In genomic region chr7:39949980-39950472, GRCh38 we compare ENCODE assay signal across 8 cellular contexts. TPM values are rescaled to one million over a fixed set of nuclear protein-coding genes. Genes with fewer than 3 reads are reported as not detected.
DNase-seq lines count a peak whose midpoint lies in the region; ATAC-seq and TF ChIP-seq lines count a peak whose summit lies in the region.

Gene CDK13, plus strand, starts transcription at chr7:39950256. Its CDS starts 386 bp downstream, at chr7:39950642.

- H3K4me1 ChIP-seq in foreskin keratinocyte (peaks cover 6% of the 10 kb centered on the region), neuronal stem cell (ENCODE audit: control insufficient read depth in 2 of 2, insufficient read depth in 1 of 2, low read depth in 1 of 2, low read length in 2 of 2) (peaks cover 0 to 6% of the 10 kb centered on the region in 2 donors)

- no CpG with 5 or more reads among the region's 58 CpGs for WGBS in neuronal stem cell (ENCODE audit: extremely low coverage in 2 of 2, insufficient read length in 2 of 2, insufficient replicate concordance in 1 of 2), 2 donors

- H2BK5ac ChIP-seq in neuronal stem cell (ENCODE audit: low read length) = peak within 1 kb of the TSS; percentile 97

- peak within 1 kb of the TSS; percentile 75 for H2BK15ac ChIP-seq in neuronal stem cell (ENCODE audit: low read length)

- peaks cover 0 to 20% of the 10 kb centered on the region in 2 donors for H3K36me3 ChIP-seq in neuronal stem cell (replicated peaks in 1 of 2; ENCODE audit: control insufficient read depth in 2 of 2, insufficient read depth in 2 of 2, low read length in 2 of 2)

- peak within 1 kb of the TSS; percentile 99 for H3K18ac ChIP-seq in neuronal stem cell (ENCODE audit: low read length)

- peak within 1 kb of the TSS; percentile 99 for H3K23ac ChIP-seq in neuronal stem cell (ENCODE audit: low read depth, low read length, poor library complexity)

- DNase-seq in DMS79 treated with DMSO at 0.1 percent for 48 hours (lab: John Stamatoyannopoulos, UW) (peak; percentile 54), SIG-M5 (lab: John Stamatoyannopoulos, UW) (peak; percentile 23), activated gamma-delta T cell (lab: John Stamatoyannopoulos, UW) (peak; percentile 97), foreskin keratinocyte (peak; percentile 63 to 75), neuronal stem cell (ENCODE audit: low spot score) (peak; percentile 80)
- DNase-seq in Jurkat, Clone E6-1 (ENCODE audit: low read depth, low spot score) = peak; percentile 84

- H3K27me3 ChIP-seq in foreskin keratinocyte = no peaks in the 10 kb centered on the region
- H3K27me3 ChIP-seq in neuronal stem cell (ENCODE audit: control insufficient read depth in 3 of 3, insufficient read depth in 3 of 3, low read depth in 1 of 3, low read length in 3 of 3) = no peaks in the 10 kb centered on the region

- peak within 1 kb of the TSS; percentile 99 for H3K9ac ChIP-seq in neuronal stem cell (ENCODE audit: low read depth, low read length, poor library complexity)

- peak within 1 kb of the TSS; percentile 97 for H3K14ac ChIP-seq in neuronal stem cell (ENCODE audit: low read length)

- peak within 1 kb of the TSS; percentile 96 for H2AK5ac ChIP-seq in neuronal stem cell (ENCODE audit: low read depth, low read length)

- peak within 1 kb of the TSS; percentile 91 for H3K4me3 ChIP-seq in Jurkat, Clone E6-1 (ENCODE audit: low read length)
- peak within 1 kb of the TSS; percentile 80 to 100 for H3K4me3 ChIP-seq in neuronal stem cell (ENCODE audit: low read length in 2 of 2)

- H3K4me2 ChIP-seq in neuronal stem cell (ENCODE audit: insufficient read depth, low read length, poor library complexity, severe bottlenecking) = peak within 1 kb of the TSS; percentile 66

- H2BK12ac ChIP-seq in neuronal stem cell (ENCODE audit: low read length) = peak within 1 kb of the TSS; percentile 92

- peak within 1 kb of the TSS; percentile 89 for H4K8ac ChIP-seq in neuronal stem cell (ENCODE audit: low read depth, low read length)

- peak within 1 kb of the TSS; percentile 83 for H3K27ac ChIP-seq in foreskin keratinocyte
- H3K27ac ChIP-seq in neuronal stem cell (replicated peaks; ENCODE audit: low read length) = peak within 1 kb of the TSS; percentile 98

- H4K91ac ChIP-seq in neuronal stem cell (ENCODE audit: low read depth, low read length, poor library complexity) = peak within 1 kb of the TSS; percentile 92

- peak within 1 kb of the TSS; percentile 94 for H2AFZ ChIP-seq in neuronal stem cell (ENCODE audit: low read length)

- peak within 1 kb of the TSS; percentile 84 for H3K4ac ChIP-seq in neuronal stem cell (ENCODE audit: low read length)

- peaks cover 13% of the 10 kb centered on the region for H3K79me1 ChIP-seq in neuronal stem cell (ENCODE audit: low read depth, low read length)

- TF ChIP-seq CTCF in foreskin keratinocyte (conservative IDR thresholded peaks at IDR 0.05) (no peak), subcutaneous adipose tissue (IDR thresholded peaks at IDR 0.05; ENCODE audit: low read depth) (no peak)

- ATAC-seq in GM21576 (IDR thresholded peaks at IDR 0.05; ENCODE audit: unreplicated experiment) (peak; percentile 41), foreskin keratinocyte (peak; percentile 46)

- peaks cover 0 to 16% of the 10 kb centered on the region in 2 donors for H3K9me3 ChIP-seq in neuronal stem cell (replicated peaks in 1 of 2; ENCODE audit: control insufficient read depth in 2 of 2, insufficient read depth in 1 of 2, low read depth in 1 of 2, low read length in 2 of 2)

- H2BK120ac ChIP-seq in neuronal stem cell (ENCODE audit: low read depth, low read length) = peak within 1 kb of the TSS; percentile 57

RNA-seq across cellular contexts. Expression of gene CDK13, which starts in this region (rescaled TPM):
- polyA plus RNA-seq in Jurkat, Clone E6-1 (2012; ENCODE audit: insufficient read depth, insufficient read length) = 27.1 TPM
- 33.5 and 36.0 TPM in 2 replicates for total RNA-seq in foreskin keratinocyte
- polyA plus RNA-seq in foreskin keratinocyte = 11.0 and 13.0 TPM in 2 replicates
- 25.0 TPM for polyA plus RNA-seq in neuronal stem cell (2013, experiment 1 of 2)
- 23.9 TPM for polyA plus RNA-seq in neuronal stem cell (2013, experiment 2 of 2)
- 10 to 100 TPM; 65.6 to 81.9 (median 68.3) TPM for total RNA-seq in subcutaneous adipose tissue

Comparison
In these comparisons a context has a peak if more than half of its experiments do, and no peak if none do; other contexts are left out.
1. Peak in every context shown above with its lines: DNase-seq, ATAC-seq, H3K4me3 ChIP-seq and H3K27ac ChIP-seq.
2. DNase-seq: peak in every context shown above with its lines; median percentile 97 in activated gamma-delta T cell; 84 in Jurkat, Clone E6-1; 80 in neuronal stem cell; 69 in foreskin keratinocyte; 54 in DMS79 treated with DMSO at 0.1 percent for 48 hours; 23 in SIG-M5.